Comparison of ENCODE assay signal across 21 cellular contexts in the genomic region with DNA sequence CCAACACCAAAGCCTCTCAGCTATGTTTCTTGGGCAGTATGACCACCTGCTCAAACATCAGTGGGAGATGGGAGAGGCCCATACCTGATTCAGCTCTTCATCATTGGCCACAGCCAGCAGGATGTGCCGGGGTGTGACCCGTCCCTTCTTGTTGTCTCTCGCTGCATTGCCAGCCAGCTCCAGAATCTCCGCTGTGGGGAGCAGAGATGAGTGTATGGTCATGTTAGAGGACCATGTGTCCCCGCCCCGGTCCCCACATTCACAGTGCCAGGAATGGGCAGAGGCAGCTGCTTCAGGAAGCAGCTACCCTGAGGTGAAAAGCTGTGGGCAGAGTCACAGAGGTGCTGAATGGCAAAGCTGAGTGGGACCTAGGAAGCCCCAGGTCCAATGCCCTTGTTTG. TPM values are rescaled to one million over a fixed set of nuclear protein-coding genes. Genes with fewer than 3 reads are reported as not detected.
A peak's percentile ranks its signal among the peaks of the same experiment; 100 is the strongest.
DNase-seq lines count a peak whose midpoint lies in the region; ATAC-seq and TF ChIP-seq lines count a peak whose summit lies in the region.
"Had no signal": no experiment of that assay in that cellular context is flagged by ENCODE, and none has a peak within 500 bp of the region (broad histone marks: within the 10 kb centered on the region; RNA-seq: fewer than 3 reads in every experiment).

No MANE protein-coding gene starts in this region.

- no peaks in the 10 kb centered on the region for H3K23me2 ChIP-seq in H9 (ENCODE audit: insufficient read length, low read depth, low read length, poor library complexity, severe bottlenecking)

- H2BK12ac ChIP-seq in H9 (ENCODE audit: insufficient read length, low read depth, low read length) = no peak overlapping the region

- no peaks in the 10 kb centered on the region for H4K20me1 ChIP-seq in H9 (ENCODE audit: control insufficient read depth, insufficient read depth, insufficient read length)

- H3K27me3 ChIP-seq in H9 (ENCODE audit: insufficient read depth, low read length) = no peaks in the 10 kb centered on the region
- no peaks in the 10 kb centered on the region for H3K27me3 ChIP-seq in spleen (replicated peaks in 1 of 7)

- no CpG with 5 or more reads among the region's 6 CpGs for WGBS in H9 (ENCODE audit: extremely low coverage, insufficient read length, low lambda C conversion rate)
- 96 to 100% (median 98%) methylated on average over 6 of the region's 6 CpGs for WGBS in spleen, 5 donors

- no peak for ATAC-seq in activated CD8-positive, alpha-beta memory T cell treated with anti-CD3 and anti-CD28 coated beads, Interleukin-2, amount 10 ng/mL, durations not matched to agents 7 days and 5 days
- ATAC-seq in HG03354 (IDR thresholded peaks at IDR 0.05; ENCODE audit: poor library complexity, severe bottlenecking, unreplicated experiment) = no peak
- ATAC-seq: A549, HepG2 had no signal

- H3K56ac ChIP-seq in H9 (ENCODE audit: insufficient read length, low read depth, low read length) = no peak overlapping the region

- no peak overlapping the region for H2BK15ac ChIP-seq in H9 (ENCODE audit: low read depth, low read length)

- H3K4ac ChIP-seq in H9 (ENCODE audit: low read depth, low read length) = no peak overlapping the region

- H2BK120ac ChIP-seq in H9 (ENCODE audit: low read depth, low read length, poor library complexity, severe bottlenecking) = no peak overlapping the region

- peak overlapping the region; percentile 3; the same call in 1 of the 2 replicates for H3K14ac ChIP-seq in H9 (ENCODE audit: insufficient read depth, low read length)

- H2AFZ ChIP-seq in H9 (ENCODE audit: low read length) = no peak overlapping the region
- H2AFZ ChIP-seq: PC-9 had no signal

- H3K4me3 Mint-ChIP-seq in activated CD8-positive, alpha-beta memory T cell treated with anti-CD3 and anti-CD28 coated beads, Interleukin-2, amount 10 ng/mL, durations not matched to agents 7 days and 5 days = no peak overlapping the region
- H3K4me3 Mint-ChIP-seq in H9 = no peak overlapping the region
- no peak overlapping the region for H3K4me3 Mint-ChIP-seq in activated T-helper 1 cell treated with anti-CD3 and anti-CD28 coated beads, Interleukin-12 subunit alpha, Interleukin-12 subunit beta, Interleukin-2, Interleukin-4 antibody, amounts not matched to agents 30 ng/mL and 10 ng/mL and 1 ng/mL, durations not matched to agents 14 hours and 24 hours and 36 hours
- H3K4me3 Mint-ChIP-seq: B cell had no signal

- no peak for DNase-seq in activated CD8-positive, alpha-beta memory T cell treated with anti-CD3 and anti-CD28 coated beads, Interleukin-2, amount 10 ng/mL, durations not matched to agents 7 days and 5 days
- DNase-seq in activated CD8-positive, alpha-beta memory T cell treated with anti-CD3 and anti-CD28 coated beads, Interleukin-2, amount 50 U/mL, for 48 hours = no peak
- DNase-seq in H9 (no peak), spleen (peak; percentile 44), SKM-1 (lab: John Stamatoyannopoulos, UW; ENCODE audit: unreplicated experiment) (no peak), DMS153 (lab: John Stamatoyannopoulos, UW) (no peak)
- no peak for DNase-seq in activated T-helper 1 cell treated with anti-CD3 and anti-CD28 coated beads, Interleukin-12 subunit alpha, Interleukin-12 subunit beta, Interleukin-2, Interleukin-4 antibody, amounts not matched to agents 30 ng/mL and 10 ng/mL and 1 ng/mL, durations not matched to agents 14 hours and 24 hours and 36 hours (ENCODE audit: low spot score)
- DNase-seq: KBM-7, NCI-H1105, NCI-H146, NCI-H2029, NCI-H226, NCI-H510A treated with DMSO at 0.1 percent for 48 hours, NCI-H748 treated with DMSO at 0.1 percent for 48 hours, PC-9, RPMI8226, SHP77 had no signal

- peaks cover 41% of the 10 kb centered on the region for H3K4me1 Mint-ChIP-seq in activated CD8-positive, alpha-beta memory T cell treated with anti-CD3 and anti-CD28 coated beads, Interleukin-2, amount 10 ng/mL, durations not matched to agents 7 days and 5 days
- H3K4me1 Mint-ChIP-seq in H9 = no peaks in the 10 kb centered on the region
- peaks cover 60% of the 10 kb centered on the region for H3K4me1 Mint-ChIP-seq in activated T-helper 1 cell treated with anti-CD3 and anti-CD28 coated beads, Interleukin-12 subunit alpha, Interleukin-12 subunit beta, Interleukin-2, Interleukin-4 antibody, amounts not matched to agents 30 ng/mL and 10 ng/mL and 1 ng/mL, durations not matched to agents 14 hours and 24 hours and 36 hours (ENCODE audit: low read depth)

- no peaks in the 10 kb centered on the region for H3K79me1 ChIP-seq in H9 (ENCODE audit: insufficient read depth, low read depth, low read length, poor library complexity, severe bottlenecking)

- H4K91ac ChIP-seq in H9 (ENCODE audit: insufficient read length, low read depth, low read length) = no peak overlapping the region

- intact Hi-C loops in activated T-helper 1 cell treated with anti-CD3 and anti-CD28 coated beads, Interleukin-12 subunit alpha, Interleukin-12 subunit beta, Interleukin-2, Interleukin-4 antibody, amounts not matched to agents 30 ng/mL and 10 ng/mL and 1 ng/mL, durations not matched to agents 14 hours and 24 hours and 36 hours (cut with micrococcal nuclease) = no loop called here
- intact Hi-C loops in spleen (cut with DNase I; ENCODE audit: low total_unique reads) = no loop called here

- H3K9me3 ChIP-seq in H9 (ENCODE audit: control insufficient read depth, low read depth, low read length) = no peaks in the 10 kb centered on the region
- H3K9me3 ChIP-seq in spleen = no peaks in the 10 kb centered on the region
- H3K9me3 ChIP-seq: A549 had no signal

- H3K4me3 ChIP-seq in spleen = no peak overlapping the region
- H3K4me3 ChIP-seq: A549, PC-9 had no signal

- H3K23ac ChIP-seq in H9 (ENCODE audit: insufficient read length, low read depth, low read length) = no peak overlapping the region

- CTCF ChIA-PET in activated CD8-positive, alpha-beta memory T cell treated with anti-CD3 and anti-CD28 coated beads, Interleukin-2, amount 10 ng/mL, durations not matched to agents 7 days and 5 days (lab: Charles Lee) = no interaction called here

- no peak overlapping the region for H4K8ac ChIP-seq in H9 (replicated peaks; ENCODE audit: insufficient read length, low read depth, low read length)

- no peak overlapping the region for H4K5ac ChIP-seq in H9 (ENCODE audit: insufficient read length, low read depth, low read length)

- H3K4me1 ChIP-seq in H9 (ENCODE audit: insufficient read depth, low read length) (no peaks in the 10 kb centered on the region), spleen (peaks cover 0 to 26% (median 13%) of the 10 kb centered on the region in 6 donors)

- H3K27ac ChIP-seq in H9 (ENCODE audit: insufficient read length, low read depth, low read length) (no peak overlapping the region), spleen (no peak overlapping the region)
- H3K27ac ChIP-seq: A549, PC-9 had no signal

- TF ChIP-seq CTCF in H9 (conservative IDR thresholded peaks at IDR 0.05) (no peak), spleen (IDR thresholded peaks at IDR 0.05 in 8 of 11, conservative IDR thresholded peaks at IDR 0.05 in 3 of 11) (no peak)

- H3K36me3 ChIP-seq in spleen = peaks cover 2 to 98% (median 57%) of the 10 kb centered on the region in 6 donors

- peak overlapping the region; percentile 54 for H3K27ac Mint-ChIP-seq in activated CD8-positive, alpha-beta memory T cell treated with anti-CD3 and anti-CD28 coated beads, Interleukin-2, amount 10 ng/mL, durations not matched to agents 7 days and 5 days
- H3K27ac Mint-ChIP-seq in H9 = no peak overlapping the region
- H3K27ac Mint-ChIP-seq in activated T-helper 1 cell treated with anti-CD3 and anti-CD28 coated beads, Interleukin-12 subunit alpha, Interleukin-12 subunit beta, Interleukin-2, Interleukin-4 antibody, amounts not matched to agents 30 ng/mL and 10 ng/mL and 1 ng/mL, durations not matched to agents 14 hours and 24 hours and 36 hours = peak overlapping the region; percentile 26
- H3K27ac Mint-ChIP-seq: B cell had no signal

- H3K18ac ChIP-seq in H9 (ENCODE audit: insufficient read length, low read depth, low read length) = no peak overlapping the region

- H2AK5ac ChIP-seq in H9 (ENCODE audit: insufficient read length, low read length) = no peak overlapping the region

- no peaks in the 10 kb centered on the region for H3K9me3 Mint-ChIP-seq in activated CD8-positive, alpha-beta memory T cell treated with anti-CD3 and anti-CD28 coated beads, Interleukin-2, amount 10 ng/mL, durations not matched to agents 7 days and 5 days (ENCODE audit: low read depth)
- H3K9me3 Mint-ChIP-seq in H9 = no peaks in the 10 kb centered on the region
- no peaks in the 10 kb centered on the region for H3K9me3 Mint-ChIP-seq in activated T-helper 1 cell treated with anti-CD3 and anti-CD28 coated beads, Interleukin-12 subunit alpha, Interleukin-12 subunit beta, Interleukin-2, Interleukin-4 antibody, amounts not matched to agents 30 ng/mL and 10 ng/mL and 1 ng/mL, durations not matched to agents 14 hours and 24 hours and 36 hours

- H3K27me3 Mint-ChIP-seq in activated CD8-positive, alpha-beta memory T cell treated with anti-CD3 and anti-CD28 coated beads, Interleukin-2, amount 10 ng/mL, durations not matched to agents 7 days and 5 days = no peaks in the 10 kb centered on the region
- no peaks in the 10 kb centered on the region for H3K27me3 Mint-ChIP-seq in H9 (ENCODE audit: low read depth)
- no peaks in the 10 kb centered on the region for H3K27me3 Mint-ChIP-seq in activated T-helper 1 cell treated with anti-CD3 and anti-CD28 coated beads, Interleukin-12 subunit alpha, Interleukin-12 subunit beta, Interleukin-2, Interleukin-4 antibody, amounts not matched to agents 30 ng/mL and 10 ng/mL and 1 ng/mL, durations not matched to agents 14 hours and 24 hours and 36 hours (ENCODE audit: insufficient read depth)
- H3K27me3 Mint-ChIP-seq: B cell had no signal

- H3K79me2 ChIP-seq in H9 (ENCODE audit: insufficient read depth, low read length) = no peaks in the 10 kb centered on the region

- no peak overlapping the region for H3T11ph ChIP-seq in H9 (ENCODE audit: low read length)

- peaks cover 53% of the 10 kb centered on the region for H3K36me3 Mint-ChIP-seq in activated CD8-positive, alpha-beta memory T cell treated with anti-CD3 and anti-CD28 coated beads, Interleukin-2, amount 10 ng/mL, durations not matched to agents 7 days and 5 days
- peaks cover 2 to 41% (median 5%) of the 10 kb centered on the region in 3 experiments; a peak in 6 of 7 replicates for H3K36me3 Mint-ChIP-seq in H9 (ENCODE audit: insufficient read depth in 1 of 3, low read depth in 3 of 3)
- peaks cover 55% of the 10 kb centered on the region for H3K36me3 Mint-ChIP-seq in activated T-helper 1 cell treated with anti-CD3 and anti-CD28 coated beads, Interleukin-12 subunit alpha, Interleukin-12 subunit beta, Interleukin-2, Interleukin-4 antibody, amounts not matched to agents 30 ng/mL and 10 ng/mL and 1 ng/mL, durations not matched to agents 14 hours and 24 hours and 36 hours (ENCODE audit: low read depth)

- no peak overlapping the region for H3K9ac ChIP-seq in H9 (ENCODE audit: extremely low read depth, insufficient read length, low read length)

- TF ChIP-seq POLR2A in spleen (IDR thresholded peaks at IDR 0.05) = no peak

- no peak overlapping the region for H3K4me2 ChIP-seq in H9 (ENCODE audit: insufficient read depth, insufficient read length, low read length)
- H3K4me2 ChIP-seq: A549, PC-9 had no signal

- H2BK20ac ChIP-seq in H9 (ENCODE audit: low read depth, low read length, poor library complexity, severe bottlenecking) = no peak overlapping the region

- H2BK5ac ChIP-seq in H9 (ENCODE audit: insufficient read length, low read length) = no peak overlapping the region

RNA-seq across cellular contexts. Expression of gene MACROH2A1, which starts 29.1 kb away (rescaled TPM):
- total RNA-seq in activated CD8-positive, alpha-beta memory T cell treated with anti-CD3 and anti-CD28 coated beads, Interleukin-2, amount 10 ng/mL, durations not matched to agents 7 days and 5 days = 100 to 1,000 TPM; 281 to 327 TPM
- total RNA-seq in H9 (2021) = 101 and 111 TPM in 2 replicates
- total RNA-seq in activated T-helper 1 cell treated with anti-CD3 and anti-CD28 coated beads, Interleukin-12 subunit alpha, Interleukin-12 subunit beta, Interleukin-2, Interleukin-4 antibody, amounts not matched to agents 30 ng/mL and 10 ng/mL and 1 ng/mL, durations not matched to agents 14 hours and 24 hours and 36 hours = 315 and 317 TPM in 2 replicates
- total RNA-seq in spleen = 100 to 1,000 TPM; 139 to 288 (median 210) TPM
- polyA plus RNA-seq in spleen = 100 to 1,000 TPM in 2 of 3 donors, 10 to 100 TPM in 1; 88.1 to 139 (median 113) TPM

Comparison
In these comparisons a context has a peak if more than half of its experiments do, and no peak if none do; other contexts are left out.
1. H3K27ac Mint-ChIP-seq: peak in activated CD8-positive, alpha-beta memory T cell treated with anti-CD3 and anti-CD28 coated beads, Interleukin-2, amount 10 ng/mL, durations not matched to agents 7 days and 5 days (single experiment) and activated T-helper 1 cell treated with anti-CD3 and anti-CD28 coated beads, Interleukin-12 subunit alpha, Interleukin-12 subunit beta, Interleukin-2, Interleukin-4 antibody, amounts not matched to agents 30 ng/mL and 10 ng/mL and 1 ng/mL, durations not matched to agents 14 hours and 24 hours and 36 hours (single experiment); none in H9 (0 of 3).